In the genomic region with DNA sequence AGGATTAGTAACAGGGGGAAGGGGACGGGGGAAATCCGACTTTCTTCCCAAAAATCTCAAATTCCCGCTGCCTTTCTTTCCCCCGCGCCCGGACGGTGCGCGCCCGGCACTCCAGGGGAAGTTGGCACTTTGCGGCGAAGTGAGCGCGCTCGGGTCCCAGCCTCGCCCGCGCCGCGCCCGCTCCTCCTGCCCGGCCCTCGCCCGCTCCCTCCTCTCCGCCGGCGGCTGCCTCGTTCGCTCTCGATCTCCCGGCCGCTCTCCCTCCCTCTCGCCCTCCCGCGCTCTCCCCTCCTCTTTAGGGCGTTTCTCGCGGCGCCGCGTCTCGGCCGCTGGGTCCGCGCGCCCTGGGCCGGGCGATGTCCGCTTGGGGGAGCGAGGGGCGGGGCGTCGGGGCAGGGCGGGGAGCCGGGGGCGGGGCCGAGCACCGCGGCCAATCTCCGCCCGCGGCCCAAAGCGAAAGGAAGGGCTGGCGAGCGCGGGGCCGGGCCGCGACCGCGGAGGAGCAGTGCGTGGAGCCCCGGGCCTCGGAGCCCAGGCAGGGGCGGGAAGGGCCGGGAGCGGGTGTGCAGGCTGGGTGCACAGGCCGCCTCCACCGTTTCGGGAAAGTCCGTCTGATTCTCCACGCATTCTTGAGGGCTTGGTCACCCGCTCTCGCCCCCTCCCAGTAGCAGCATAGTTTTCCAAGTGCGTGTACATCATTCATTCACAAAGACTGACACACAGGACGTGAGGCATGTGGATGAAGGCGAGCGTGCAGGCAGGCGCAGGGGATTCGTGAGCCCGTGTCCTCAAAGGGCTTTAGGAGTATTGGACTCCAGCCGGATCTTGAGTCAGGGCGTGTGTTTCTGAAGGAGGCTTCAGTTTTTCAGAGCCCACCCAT, we compare ENCODE assay signal across 8 cellular contexts.
DNase-seq lines count a peak whose midpoint lies in the region; ATAC-seq, FAIRE-seq and TF ChIP-seq lines count a peak whose summit lies in the region.

No MANE protein-coding gene starts in this region.

- DNase-seq in Calu3, result peak; percentile 88
- peak; percentile 65 for DNase-seq in HTR-8/SVneo (ENCODE audit: insufficient read length, low spot score)
- DNase-seq in OCI-LY7 (ENCODE audit: low spot score), result peak; percentile 93
- DNase-seq in activated T-cell treated with anti-CD3 and anti-CD28 coated beads, Interleukin-2, amount 50 U/mL, for 24 hours, result peak; percentile 93
- peak; percentile 57 to 72 for DNase-seq in stimulated activated CD8-positive, alpha-beta memory T cell treated with anti-CD3 and anti-CD28 coated beads, Interleukin-4, amount 100 ng/mL, for 4 hours (ENCODE audit: low read depth in 2 of 2, low spot score in 1 of 2)

- TF ChIP-seq CTCF in Calu3 (IDR thresholded peaks at IDR 0.05; ENCODE audit: unreplicated experiment), result no peak
- no peak for TF ChIP-seq CTCF in OCI-LY7 (conservative IDR thresholded peaks at IDR 0.05; ENCODE audit: low read length)

- H3K36me3 ChIP-seq in OCI-LY7 (ENCODE audit: insufficient read depth, low read length) (peaks cover 48% of the 10 kb centered on the region), mucosa of stomach (ENCODE audit: control insufficient read depth, insufficient read depth, low read length) (no peaks in the 10 kb centered on the region)

- H3K4me1 ChIP-seq in OCI-LY7 (ENCODE audit: insufficient read depth, low read length, poor library complexity, severe bottlenecking) (peaks cover 44% of the 10 kb centered on the region), mucosa of stomach (ENCODE audit: control insufficient read depth, insufficient read depth, low read length) (peaks cover 23% of the 10 kb centered on the region)

- H3K4me3 ChIP-seq in OCI-LY7 (ENCODE audit: low read depth, low read length, poor library complexity, severe bottlenecking) (peak overlapping the region; percentile 98), mucosa of stomach (ENCODE audit: low read length) (peak overlapping the region; percentile 70)

- FAIRE-seq in HTR-8/SVneo (lab: Jason Lieb, UNC), result peak; percentile 83

- peak overlapping the region; percentile 95 for H3K4me2 ChIP-seq in OCI-LY7 (ENCODE audit: low read length)

- peaks cover 61% of the 10 kb centered on the region for H3K79me2 ChIP-seq in OCI-LY7 (ENCODE audit: insufficient read depth, low read depth, low read length)

- CTCF ChIA-PET in Calu3 (lab: Charles Lee), result no interaction called here
- CTCF ChIA-PET in OCI-LY7 (lab: Charles Lee; ENCODE audit: unreplicated experiment), result interaction anchor here (1.5 kb wide), 1 partner anchor 31 kb away, joined by 5 read pairs; no protein-coding TSS in a partner anchor

- peak overlapping the region; percentile 65 for H3K27ac Mint-ChIP-seq in Calu3 (ENCODE audit: unreplicated experiment)
- H3K27ac Mint-ChIP-seq in activated T-cell treated with anti-CD3 and anti-CD28 coated beads, Interleukin-2, amount 50 U/mL, for 24 hours, result peak overlapping the region; percentile 97

- peaks cover 25% of the 10 kb centered on the region for H4K20me1 ChIP-seq in OCI-LY7 (ENCODE audit: insufficient read depth, low read length)

- intact Hi-C loops in Calu3 (cut with micrococcal nuclease; ENCODE audit: unreplicated experiment) (loop anchor here (5.0 to 10.0 kb wide), 3 partner anchors 55 to 350 kb away; no protein-coding TSS in a partner anchor), OCI-LY7 (cut with micrococcal nuclease; ENCODE audit: unreplicated experiment) (loop anchor here (1.0 to 5.0 kb wide), 5 partner anchors 30 to 1635 kb away; partner anchors contain the start of gene ST14)

- H3K27me3 ChIP-seq in mucosa of stomach (ENCODE audit: control insufficient read depth, insufficient read depth, low read length), result no peaks in the 10 kb centered on the region

- peak overlapping the region; percentile 79 for H3K27ac ChIP-seq in OCI-LY7 (ENCODE audit: low read depth, low read length, poor library complexity, severe bottlenecking)

- H3K36me3 Mint-ChIP-seq in Calu3 (ENCODE audit: insufficient read depth, unreplicated experiment), result peaks cover 29% of the 10 kb centered on the region
- H3K36me3 Mint-ChIP-seq in activated T-cell treated with anti-CD3 and anti-CD28 coated beads, Interleukin-2, amount 50 U/mL, for 24 hours (ENCODE audit: low read depth), result peaks cover 55% of the 10 kb centered on the region

- no peaks in the 10 kb centered on the region for H3K27me3 Mint-ChIP-seq in Calu3 (ENCODE audit: unreplicated experiment)
- H3K27me3 Mint-ChIP-seq in activated T-cell treated with anti-CD3 and anti-CD28 coated beads, Interleukin-2, amount 50 U/mL, for 24 hours, result no peaks in the 10 kb centered on the region

- no TSS peak for BruUV-seq in Calu3 (replicated peaks; lab: Mats Ljungman, UMichigan)
- no TSS peak for BruUV-seq in OCI-LY7 (replicated peaks; lab: Mats Ljungman, UMichigan)

- H3K4me1 Mint-ChIP-seq in Calu3 (ENCODE audit: low read depth, unreplicated experiment), result peaks cover 48% of the 10 kb centered on the region
- peaks cover 61% of the 10 kb centered on the region for H3K4me1 Mint-ChIP-seq in activated T-cell treated with anti-CD3 and anti-CD28 coated beads, Interleukin-2, amount 50 U/mL, for 24 hours (ENCODE audit: low read depth)

- H3K9me2 ChIP-seq in OCI-LY7 (ENCODE audit: insufficient read depth, low read length), result no peaks in the 10 kb centered on the region

- peak; percentile 78 for ATAC-seq in GM21381 (IDR thresholded peaks at IDR 0.05; ENCODE audit: unreplicated experiment)
- peak; percentile 98 for ATAC-seq in esophagus mucosa

- H3K9me3 ChIP-seq in OCI-LY7 (ENCODE audit: low read length) (no peaks in the 10 kb centered on the region), mucosa of stomach (ENCODE audit: control insufficient read depth, low read length) (no peaks in the 10 kb centered on the region)

- peak overlapping the region; percentile 20; the same call in 1 of the 2 replicates for H2AFZ ChIP-seq in OCI-LY7 (ENCODE audit: low read length)

- peak overlapping the region; percentile 88 for H3K9ac ChIP-seq in mucosa of stomach (ENCODE audit: low read length)

- no peaks in the 10 kb centered on the region for H3K9me3 Mint-ChIP-seq in Calu3 (ENCODE audit: low read depth, unreplicated experiment)
- H3K9me3 Mint-ChIP-seq in activated T-cell treated with anti-CD3 and anti-CD28 coated beads, Interleukin-2, amount 50 U/mL, for 24 hours, result no peaks in the 10 kb centered on the region

- POLR2A ChIA-PET in OCI-LY7 (lab: Charles Lee), result interaction anchor here (0.6 to 7.5 kb wide), 33 partner anchors 10 to 214 kb away, joined by 3 to 184 read pairs (median 5); no protein-coding TSS in a partner anchor

- peak overlapping the region; percentile 76 for H3K4me3 Mint-ChIP-seq in Calu3 (ENCODE audit: low read depth, unreplicated experiment)
- H3K4me3 Mint-ChIP-seq in activated T-cell treated with anti-CD3 and anti-CD28 coated beads, Interleukin-2, amount 50 U/mL, for 24 hours, result peak overlapping the region; percentile 96

Comparison
In these comparisons a context has a peak if more than half of its experiments do, and no peak if none do; other contexts are left out.
1. Peak in every context shown above with its lines: DNase-seq, ATAC-seq, H3K4me3 ChIP-seq and H3K27ac ChIP-seq.